ENCODE assay signal across 15 cellular contexts in genomic region chr16:3044708-3045107, GRCh38. TPM values are rescaled to one million over a fixed set of nuclear protein-coding genes. Genes with fewer than 3 reads are reported as not detected.
DNase-seq lines count a peak whose midpoint lies in the region; ATAC-seq, FAIRE-seq and TF ChIP-seq lines count a peak whose summit lies in the region.
"Had no signal": no experiment of that assay in that cellular context is flagged by ENCODE, and none has a peak within 500 bp of the region (broad histone marks: within the 10 kb centered on the region; RNA-seq: fewer than 3 reads in every experiment).

No MANE protein-coding gene starts in this region.

- CTCF ChIA-PET in A549 (lab: Yijun Ruan, JAX): interaction anchor here (0.5 to 11.8 kb wide), 5 partner anchors 14 to 663 kb away, joined by 3 to 178 read pairs (median 8); no protein-coding TSS in a partner anchor
- CTCF ChIA-PET in CD8-positive, alpha-beta memory T cell (lab: Charles Lee): interaction anchor here (0.9 to 9.7 kb wide), 5 partner anchors 9 to 85 kb away, joined by 3 to 119 read pairs (median 9); no protein-coding TSS in a partner anchor
- CTCF ChIA-PET in activated CD4-positive, alpha-beta memory T cell treated with anti-CD3 and anti-CD28 coated beads, Interleukin-2, amount 10 ng/mL, durations not matched to agents 7 days and 5 days (lab: Charles Lee): interaction anchor here (1.0 to 2.6 kb wide), 6 partner anchors 11 to 83 kb away, joined by 4 to 15 read pairs (median 11); no protein-coding TSS in a partner anchor

- no peaks in the 10 kb centered on the region for H3K36me3 Mint-ChIP-seq in CD8-positive, alpha-beta memory T cell
- H3K36me3 Mint-ChIP-seq in activated CD4-positive, alpha-beta memory T cell treated with anti-CD3 and anti-CD28 coated beads, Interleukin-2, amount 10 ng/mL, durations not matched to agents 7 days and 5 days (ENCODE audit: low read depth): peaks cover 29% of the 10 kb centered on the region

- H3K9ac ChIP-seq in iPS-20b (ENCODE audit: low read depth, low read length): no peak overlapping the region
- H3K9ac ChIP-seq: SK-N-SH had no signal

- no peaks in the 10 kb centered on the region for H3K9me3 Mint-ChIP-seq in CD8-positive, alpha-beta memory T cell
- no peaks in the 10 kb centered on the region for H3K9me3 Mint-ChIP-seq in activated CD4-positive, alpha-beta memory T cell treated with anti-CD3 and anti-CD28 coated beads, Interleukin-2, amount 10 ng/mL, durations not matched to agents 7 days and 5 days

- no peak for ATAC-seq in A549
- no peak for ATAC-seq in upper lobe of left lung (ENCODE audit: low FRiP score in 2 of 2)
- no peak for ATAC-seq in HG02840 (IDR thresholded peaks at IDR 0.05; ENCODE audit: low FRiP score, unreplicated experiment)
- ATAC-seq in HG03280 (IDR thresholded peaks at IDR 0.05; ENCODE audit: unreplicated experiment): no peak

- TF ChIP-seq POLR2A in A549 (IDR thresholded peaks at IDR 0.05; ENCODE audit: low read length) (no peak), upper lobe of left lung (IDR thresholded peaks at IDR 0.05) (no peak)

- H3K4me3 ChIP-seq in A549 (no peak overlapping the region), iPS-20b (ENCODE audit: low read length) (peak overlapping the region; percentile 70; the same call in 1 of the 2 replicates), upper lobe of left lung (peak overlapping the region in 2 of 4 donors; percentile 50 to 54)
- H3K4me3 ChIP-seq in CD8-positive, alpha-beta memory T cell (ENCODE audit: low read length): no peak overlapping the region

- peaks cover 51% of the 10 kb centered on the region for H3K27me3 ChIP-seq in CD8-positive, alpha-beta memory T cell (ENCODE audit: insufficient read depth, low read length, poor library complexity, severe bottlenecking)
- peaks cover 75% of the 10 kb centered on the region for H3K27me3 ChIP-seq in iPS-20b (ENCODE audit: insufficient read depth, low read length)
- peaks cover 0 to 36% (median 26%) of the 10 kb centered on the region in 4 donors for H3K27me3 ChIP-seq in upper lobe of left lung

- peaks cover 17 to 34% of the 10 kb centered on the region in 2 donors for H3K27me3 Mint-ChIP-seq in CD8-positive, alpha-beta memory T cell
- H3K27me3 Mint-ChIP-seq in activated CD4-positive, alpha-beta memory T cell treated with anti-CD3 and anti-CD28 coated beads, Interleukin-2, amount 10 ng/mL, durations not matched to agents 7 days and 5 days: peaks cover 27% of the 10 kb centered on the region

- peak overlapping the region; percentile 100; the same call in 1 of the 3 replicates for H3K4me2 ChIP-seq in A549

- DNase-seq in A549 (ENCODE audit: low read depth in 1 of 2, low spot score in 1 of 2): no peak
- DNase-seq in CD8-positive, alpha-beta memory T cell: no peak
- DNase-seq in activated CD4-positive, alpha-beta memory T cell treated with anti-CD3 and anti-CD28 coated beads, Interleukin-2, amount 10 ng/mL, durations not matched to agents 7 days and 5 days: no peak
- no peak for DNase-seq in upper lobe of left lung
- no peak for DNase-seq in effector CD8-positive, alpha-beta T cell (lab: John Stamatoyannopoulos, UW)
- DNase-seq: BE2C; effector memory CD4-positive, alpha-beta T cell; foreskin keratinocyte; NCI-H446; SK-N-SH; WERI-Rb-1 had no signal

- H3K27ac Mint-ChIP-seq in CD8-positive, alpha-beta memory T cell: peak overlapping the region in 3 of 8 donors; percentile 6 to 66 (median 42)
- peak overlapping the region; percentile 57 for H3K27ac Mint-ChIP-seq in activated CD4-positive, alpha-beta memory T cell treated with anti-CD3 and anti-CD28 coated beads, Interleukin-2, amount 10 ng/mL, durations not matched to agents 7 days and 5 days

- TF ChIP-seq EP300 in A549 (IDR thresholded peaks at IDR 0.05): no peak
- TF ChIP-seq EP300 in upper lobe of left lung (IDR thresholded peaks at IDR 0.05): no peak

- H3K36me3 ChIP-seq in CD8-positive, alpha-beta memory T cell (ENCODE audit: insufficient read depth, low read length): no peaks in the 10 kb centered on the region
- H3K36me3 ChIP-seq in iPS-20b (ENCODE audit: insufficient read depth, low read depth, low read length) (no peaks in the 10 kb centered on the region), upper lobe of left lung (no peaks in the 10 kb centered on the region)
- H3K36me3 ChIP-seq: BE2C, WERI-Rb-1 had no signal

- H3K9me3 ChIP-seq in A549 (no peaks in the 10 kb centered on the region), iPS-20b (ENCODE audit: insufficient read depth, low read depth, low read length) (no peaks in the 10 kb centered on the region), upper lobe of left lung (no peaks in the 10 kb centered on the region)
- H3K9me3 ChIP-seq in CD8-positive, alpha-beta memory T cell (ENCODE audit: low read length): no peaks in the 10 kb centered on the region
- H3K9me3 ChIP-seq: SK-N-SH had no signal

- peak overlapping the region; percentile 56 to 89 (median 83) for H3K4me3 Mint-ChIP-seq in CD8-positive, alpha-beta memory T cell
- H3K4me3 Mint-ChIP-seq in activated CD4-positive, alpha-beta memory T cell treated with anti-CD3 and anti-CD28 coated beads, Interleukin-2, amount 10 ng/mL, durations not matched to agents 7 days and 5 days: peak overlapping the region; percentile 85

- 92% methylated on average over 6 of the region's 6 CpGs for WGBS in A549 (ENCODE audit: missing lambda C conversion rate)
- WGBS in upper lobe of left lung, 2 donors: 83 to 88% methylated on average over 6 of the region's 6 CpGs

- FAIRE-seq in A549 (lab: Jason Lieb, UNC): no peak
- FAIRE-seq: urothelium cell line had no signal

- TF ChIP-seq RAD21 in A549 (conservative IDR thresholded peaks at IDR 0.05 in 1 of 2, IDR thresholded peaks at IDR 0.05 in 1 of 2): no peak

- H3K4me1 Mint-ChIP-seq in CD8-positive, alpha-beta memory T cell: peaks cover 12 to 30% (median 22%) of the 10 kb centered on the region in 3 donors
- peaks cover 46% of the 10 kb centered on the region for H3K4me1 Mint-ChIP-seq in activated CD4-positive, alpha-beta memory T cell treated with anti-CD3 and anti-CD28 coated beads, Interleukin-2, amount 10 ng/mL, durations not matched to agents 7 days and 5 days

- no peak for TF ChIP-seq CTCF in A549 (IDR thresholded peaks at IDR 0.05)
- no peak for TF ChIP-seq CTCF in upper lobe of left lung (IDR thresholded peaks at IDR 0.05)

- POLR2A ChIA-PET in A549 (lab: Yijun Ruan, JAX): no interaction called here
- POLR2A ChIA-PET in CD8-positive, alpha-beta memory T cell (lab: Charles Lee): interaction anchor here (0.8 kb wide), 1 partner anchor 8 kb away, joined by 3 read pairs; the partner anchor contains the start of gene BICDL2
- POLR2A ChIA-PET in activated CD4-positive, alpha-beta memory T cell treated with anti-CD3 and anti-CD28 coated beads, Interleukin-2, amount 10 ng/mL, durations not matched to agents 7 days and 5 days (lab: Charles Lee): interaction anchor here (0.6 to 8.7 kb wide), 8 partner anchors 12 to 472 kb away, joined by 3 to 65 read pairs (median 20); partner anchors contain the start of gene IL32

- peaks cover 3% of the 10 kb centered on the region; the same call in 1 of the 3 replicates for H3K4me1 ChIP-seq in A549
- peaks cover 27% of the 10 kb centered on the region for H3K4me1 ChIP-seq in CD8-positive, alpha-beta memory T cell (ENCODE audit: insufficient read depth, low read length)
- no peaks in the 10 kb centered on the region; the same call in 1 of the 2 replicates for H3K4me1 ChIP-seq in iPS-20b (ENCODE audit: insufficient read depth, low read length)
- peaks cover 21 to 34% (median 25%) of the 10 kb centered on the region in 4 donors for H3K4me1 ChIP-seq in upper lobe of left lung
- H3K4me1 ChIP-seq: BE2C, foreskin keratinocyte had no signal

- no peak overlapping the region for H3K27ac ChIP-seq in A549
- no peak overlapping the region for H3K27ac ChIP-seq in CD8-positive, alpha-beta memory T cell (ENCODE audit: low read depth, low read length)
- H3K27ac ChIP-seq in iPS-20b (ENCODE audit: low read length): no peak overlapping the region
- no peak overlapping the region for H3K27ac ChIP-seq in upper lobe of left lung
- H3K27ac ChIP-seq: foreskin keratinocyte, WERI-Rb-1 had no signal

RNA-seq across cellular contexts. Expression of gene MMP25, which starts 1.7 kb away (rescaled TPM):
- 0.03 and 0.04 TPM in 2 replicates for polyA plus RNA-seq in A549 (2011; rRNA removed)
- 0.24 and 0.31 TPM in 2 replicates for polyA plus RNA-seq in A549 (2012; cell fraction: cytosol; rRNA removed)
- polyA plus RNA-seq in A549 (2012; cell fraction: nucleus; rRNA removed): 0.71 and 1.0 TPM in 2 replicates
- polyA plus RNA-seq in A549 (2017; fragmentation: RNase III; extraction: RNeasy Plus Mini Kit Qiagen cat#74134 plus additional on column Dnase treatment): 0.25 to 0.31 TPM (median 0.25 TPM) in 3 replicates
- polyA minus RNA-seq in A549 (2011; rRNA and poly(A)+ RNA removed): 0.05 and 0.17 TPM in 2 replicates
- 1 to 10 TPM; 1.5 to 1.9 TPM for total RNA-seq in CD8-positive, alpha-beta memory T cell
- polyA plus RNA-seq in CD8-positive, alpha-beta memory T cell: 0.90 TPM
- total RNA-seq in activated CD4-positive, alpha-beta memory T cell treated with anti-CD3 and anti-CD28 coated beads, Interleukin-2, amount 10 ng/mL, durations not matched to agents 7 days and 5 days: 100 to 1,000 TPM; 112 to 117 TPM
- 10 to 100 TPM; 10.0 to 41.4 (median 20.5) TPM for total RNA-seq in upper lobe of left lung

RNA-seq across cellular contexts. Expression of gene BICDL2, which starts 8.0 kb away (rescaled TPM):
- polyA plus RNA-seq in A549 (2011; rRNA removed) (not detected in 2 replicates), A549 (2017; fragmentation: RNase III; extraction: RNeasy Plus Mini Kit Qiagen cat#74134 plus additional on column Dnase treatment) (not detected in 3 replicates)
- 0.03 TPM in 1 of 2 replicates, not detected in the other for polyA plus RNA-seq in A549 (2012; cell fraction: cytosol; rRNA removed)
- polyA plus RNA-seq in A549 (2012; cell fraction: nucleus; rRNA removed): 0.04 and 0.06 TPM in 2 replicates
- polyA minus RNA-seq in A549 (2011; rRNA and poly(A)+ RNA removed): not detected in 2 replicates
- total RNA-seq in CD8-positive, alpha-beta memory T cell: not detected
- polyA plus RNA-seq in CD8-positive, alpha-beta memory T cell: not detected
- total RNA-seq in activated CD4-positive, alpha-beta memory T cell treated with anti-CD3 and anti-CD28 coated beads, Interleukin-2, amount 10 ng/mL, durations not matched to agents 7 days and 5 days: 1 to 10 TPM; 1.4 to 1.9 TPM
- total RNA-seq in upper lobe of left lung: 10 to 100 TPM; 18.5 to 98.5 (median 35.0) TPM
- polyA plus RNA-seq: SK-N-SH had no signal

RNA-seq across cellular contexts. Expression of gene IL32, which starts 20.7 kb away (rescaled TPM):
- 8.9 and 12.4 TPM in 2 replicates for polyA plus RNA-seq in A549 (2011; rRNA removed)
- 12.0 and 13.2 TPM in 2 replicates for polyA plus RNA-seq in A549 (2012; cell fraction: cytosol; rRNA removed)
- 12.0 and 15.8 TPM in 2 replicates for polyA plus RNA-seq in A549 (2012; cell fraction: nucleus; rRNA removed)
- 18.8 to 32.0 TPM (median 20.2 TPM) in 3 replicates for polyA plus RNA-seq in A549 (2017; fragmentation: RNase III; extraction: RNeasy Plus Mini Kit Qiagen cat#74134 plus additional on column Dnase treatment)
- 4.7 and 8.6 TPM in 2 replicates for polyA minus RNA-seq in A549 (2011; rRNA and poly(A)+ RNA removed)
- total RNA-seq in CD8-positive, alpha-beta memory T cell: 100 to 1,000 TPM; 975 to 992 TPM
- polyA plus RNA-seq in CD8-positive, alpha-beta memory T cell: 3,843 TPM
- 1,000 to 10,000 TPM; 4,131 to 4,213 TPM for total RNA-seq in activated CD4-positive, alpha-beta memory T cell treated with anti-CD3 and anti-CD28 coated beads, Interleukin-2, amount 10 ng/mL, durations not matched to agents 7 days and 5 days
- total RNA-seq in upper lobe of left lung: 100 to 1,000 TPM in 3 of 6 donors, 10 to 100 TPM in 3; 31.4 to 220 (median 116) TPM

RNA-seq across cellular contexts. Expression of gene THOC6, which starts 20.9 kb away (rescaled TPM):
- 31.8 and 32.5 TPM in 2 replicates for polyA plus RNA-seq in A549 (2011; rRNA removed)
- 72.2 and 84.2 TPM in 2 replicates for polyA plus RNA-seq in A549 (2012; cell fraction: cytosol; rRNA removed)
- 171 and 186 TPM in 2 replicates for polyA plus RNA-seq in A549 (2012; cell fraction: nucleus; rRNA removed)
- 48.7 to 56.5 TPM (median 53.2 TPM) in 3 replicates for polyA plus RNA-seq in A549 (2017; fragmentation: RNase III; extraction: RNeasy Plus Mini Kit Qiagen cat#74134 plus additional on column Dnase treatment)
- 41.4 and 51.4 TPM in 2 replicates for polyA minus RNA-seq in A549 (2011; rRNA and poly(A)+ RNA removed)
- total RNA-seq in CD8-positive, alpha-beta memory T cell: 10 to 100 TPM; 56.8 to 59.4 TPM
- polyA plus RNA-seq in CD8-positive, alpha-beta memory T cell: 46.2 TPM
- 10 to 100 TPM; 42.4 TPM for total RNA-seq in activated CD4-positive, alpha-beta memory T cell treated with anti-CD3 and anti-CD28 coated beads, Interleukin-2, amount 10 ng/mL, durations not matched to agents 7 days and 5 days
- 10 to 100 TPM; 18.5 to 40.8 (median 33.1) TPM for total RNA-seq in upper lobe of left lung

RNA-seq across cellular contexts. Expression of gene HCFC1R1, which starts 21.0 kb away (rescaled TPM):
- polyA plus RNA-seq in A549 (2011; rRNA removed) (46.4 and 60.3 TPM in 2 replicates), A549 (2017; fragmentation: RNase III; extraction: RNeasy Plus Mini Kit Qiagen cat#74134 plus additional on column Dnase treatment) (131 to 199 TPM (median 179 TPM) in 3 replicates)
- polyA plus RNA-seq in A549 (2012; cell fraction: cytosol; rRNA removed): 128 and 183 TPM in 2 replicates
- polyA plus RNA-seq in A549 (2012; cell fraction: nucleus; rRNA removed): 74.6 and 88.1 TPM in 2 replicates
- 39.3 and 47.7 TPM in 2 replicates for polyA minus RNA-seq in A549 (2011; rRNA and poly(A)+ RNA removed)
- 10 to 100 TPM; 25.6 to 26.3 TPM for total RNA-seq in CD8-positive, alpha-beta memory T cell
- polyA plus RNA-seq in CD8-positive, alpha-beta memory T cell: 23.7 TPM
- 10 to 100 TPM; 37.0 to 43.3 TPM for total RNA-seq in activated CD4-positive, alpha-beta memory T cell treated with anti-CD3 and anti-CD28 coated beads, Interleukin-2, amount 10 ng/mL, durations not matched to agents 7 days and 5 days
- total RNA-seq in upper lobe of left lung: 10 to 100 TPM; 28.3 to 85.1 (median 42.2) TPM

Comparison
In these comparisons a context has a peak if more than half of its experiments do, and no peak if none do; other contexts are left out.
1. RNA of gene BICDL2, which starts 8.0 kb away (total RNA-seq): 18.5 to 98.5 TPM in upper lobe of left lung; 1.4 to 1.9 TPM in activated CD4-positive, alpha-beta memory T cell treated with anti-CD3 and anti-CD28 coated beads, Interleukin-2, amount 10 ng/mL, durations not matched to agents 7 days and 5 days and not detected in CD8-positive, alpha-beta memory T cell; every median in the first group is over 4 times any median in the second.
2. RNA of gene IL32, which starts 20.7 kb away (total RNA-seq): 4,131 to 4,213 TPM in activated CD4-positive, alpha-beta memory T cell treated with anti-CD3 and anti-CD28 coated beads, Interleukin-2, amount 10 ng/mL, durations not matched to agents 7 days and 5 days and 975 to 992 TPM in CD8-positive, alpha-beta memory T cell; 31.4 to 220 TPM in upper lobe of left lung; every median in the first group is over 4 times any median in the second.